In the genomic region with DNA sequence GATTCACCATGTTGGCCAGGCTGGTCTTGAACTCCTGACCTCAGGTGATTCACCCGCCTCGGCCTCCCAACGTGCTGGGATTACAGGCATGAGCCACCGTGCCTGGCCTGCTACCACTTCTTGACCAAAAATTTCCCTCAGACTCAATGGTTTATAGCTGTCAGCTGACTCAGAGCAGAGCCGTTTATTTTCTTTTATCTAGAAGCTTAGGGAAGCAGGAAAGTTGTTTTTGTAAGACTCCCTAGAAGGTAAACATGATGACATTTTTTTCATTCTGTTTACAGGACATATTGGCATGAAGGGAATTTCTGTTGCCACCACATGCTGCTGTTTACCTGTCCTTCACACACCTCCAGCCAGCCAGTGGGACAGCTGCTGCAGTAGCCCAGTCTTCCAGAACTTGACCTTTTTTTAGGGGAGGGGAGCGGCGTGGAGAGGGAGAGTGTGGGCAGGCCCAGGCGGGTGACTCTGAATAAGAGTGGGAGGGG, we compare ENCODE assay signal across 10 cellular contexts. TPM values are rescaled to one million over a fixed set of nuclear protein-coding genes. Genes with fewer than 3 reads are reported as not detected.
DNase-seq lines count a peak whose midpoint lies in the region; ATAC-seq and TF ChIP-seq lines count a peak whose summit lies in the region.
"Had no signal": no experiment of that assay in that cellular context is flagged by ENCODE, and none has a peak within 500 bp of the region (broad histone marks: within the 10 kb centered on the region; RNA-seq: fewer than 3 reads in every experiment).

No MANE protein-coding gene starts in this region.

- H3K79me2 ChIP-seq in mammary epithelial cell (ENCODE audit: insufficient read depth, low read length) (no peaks in the 10 kb centered on the region), osteoblast (ENCODE audit: insufficient read depth, low read length) (no peaks in the 10 kb centered on the region)

- H3K4me3 Mint-ChIP-seq in Caco-2 (ENCODE audit: unreplicated experiment): no peak overlapping the region

- H3K9ac ChIP-seq in mammary epithelial cell (ENCODE audit: insufficient read depth, low read length): no peak overlapping the region

- ATAC-seq in GM19452 (IDR thresholded peaks at IDR 0.05; ENCODE audit: unreplicated experiment): no peak
- ATAC-seq in gastrocnemius medialis: no peak

- H3K9me3 ChIP-seq in Caco-2 (0 out of 2 replicates have a peak, but pooled peaks cover 2% of the 10 kb centered on the region), mammary epithelial cell (replicated peaks; ENCODE audit: insufficient read depth, low read length) (no peaks in the 10 kb centered on the region), osteoblast (ENCODE audit: low read depth, low read length) (no peaks in the 10 kb centered on the region), gastrocnemius medialis (no peaks in the 10 kb centered on the region)

- dilution Hi-C loops in mammary epithelial cell (cut with HindIII; ENCODE audit: low sequenced_read_pairs): no loop called here

- no peak for TF ChIP-seq POLR2A in gastrocnemius medialis (IDR thresholded peaks at IDR 0.05)

- peak; percentile 63 for DNase-seq in Caco-2
- peak; percentile 30 for DNase-seq in HK-2 (ENCODE audit: unreplicated experiment)
- DNase-seq in mammary epithelial cell: peak; percentile 59
- DNase-seq in osteoblast (ENCODE audit: insufficient read length, low spot score, missing footprints): peak; percentile 92
- no peak for DNase-seq in gastrocnemius medialis
- no peak for DNase-seq in NCI-H524 (lab: John Stamatoyannopoulos, UW)
- DNase-seq in coronary artery (ENCODE audit: low spot score): no peak
- DNase-seq: mesendoderm had no signal

- H3K27ac Mint-ChIP-seq in Caco-2 (ENCODE audit: unreplicated experiment): peak overlapping the region; percentile 55

- H3K4me1 Mint-ChIP-seq in Caco-2 (ENCODE audit: low read depth, unreplicated experiment): peaks cover under 1% of the 10 kb centered on the region

- POLR2A ChIA-PET in Caco-2 (lab: Charles Lee): interaction anchor here (0.9 kb wide), 1 partner anchor 76 kb away, joined by 3 read pairs; a partner anchor contains a TSS

- no peaks in the 10 kb centered on the region for H3K27me3 Mint-ChIP-seq in Caco-2 (ENCODE audit: insufficient read depth, unreplicated experiment)

- 31% methylated on average over 7 of the region's 8 CpGs for WGBS in mammary epithelial cell (ENCODE audit: low coverage, missing lambda C conversion rate)

- H2AFZ ChIP-seq in mammary epithelial cell (ENCODE audit: low read depth, low read length): no peak overlapping the region
- peak overlapping the region; percentile 78 for H2AFZ ChIP-seq in osteoblast (ENCODE audit: low read length)

- H3K27me3 ChIP-seq in Caco-2 (replicated peaks; ENCODE audit: control insufficient read depth, insufficient read depth, low read length) (no peaks in the 10 kb centered on the region), mammary epithelial cell (ENCODE audit: insufficient read depth, low read length) (no peaks in the 10 kb centered on the region), osteoblast (ENCODE audit: insufficient read depth, low read length) (no peaks in the 10 kb centered on the region), gastrocnemius medialis (no peaks in the 10 kb centered on the region)

- BruUV-seq in Caco-2 (replicated peaks; lab: Mats Ljungman, UMichigan) (no TSS peak), mammary epithelial cell (replicated peaks; lab: Mats Ljungman, UMichigan) (no TSS peak)

- H3K36me3 ChIP-seq in Caco-2 (ENCODE audit: control insufficient read depth, insufficient read depth, low read length) (no peaks in the 10 kb centered on the region), mammary epithelial cell (ENCODE audit: insufficient read depth, low read length) (no peaks in the 10 kb centered on the region), osteoblast (ENCODE audit: insufficient read depth, low read length) (no peaks in the 10 kb centered on the region), gastrocnemius medialis (no peaks in the 10 kb centered on the region)

- H3K4me3 ChIP-seq in Caco-2 (ENCODE audit: low read depth, low read length) (no peak overlapping the region), mammary epithelial cell (replicated peaks in 1 of 3; ENCODE audit: insufficient read depth in 1 of 3, low read depth in 2 of 3, low read length in 3 of 3) (no peak overlapping the region), osteoblast (ENCODE audit: insufficient read depth, low read length) (peak overlapping the region; percentile 54), gastrocnemius medialis (no peak overlapping the region), coronary artery (no peak overlapping the region)
- H3K4me3 ChIP-seq: SK-N-MC had no signal

- intact Hi-C loops in Caco-2 (cut with micrococcal nuclease; ENCODE audit: unreplicated experiment): loop anchor here (2.0 kb wide), 1 partner anchor 63 kb away; no protein-coding TSS in a partner anchor
- intact Hi-C loops in mammary epithelial cell (cut with micrococcal nuclease): no loop called here
- intact Hi-C loops in gastrocnemius medialis (cut with DNase I; ENCODE audit: low total_unique reads): no loop called here

- H3K36me3 Mint-ChIP-seq in Caco-2 (ENCODE audit: insufficient read depth, unreplicated experiment): no peaks in the 10 kb centered on the region

- H3K4me1 ChIP-seq in Caco-2 (no peaks in the 10 kb centered on the region; the same call in none of the 2 replicates), mammary epithelial cell (ENCODE audit: insufficient read depth, low read length) (no peaks in the 10 kb centered on the region), osteoblast (ENCODE audit: insufficient read depth, low read length) (peaks cover 21% of the 10 kb centered on the region), gastrocnemius medialis (peaks cover 0 to 10% of the 10 kb centered on the region in 2 donors)

- TF ChIP-seq CTCF in Caco-2 (IDR thresholded peaks at IDR 0.05; ENCODE audit: insufficient read depth in 1 of 2, low read depth in 1 of 2, low read length in 1 of 2, severe bottlenecking in 1 of 2, unreplicated experiment in 1 of 2) (no peak), mammary epithelial cell (conservative IDR thresholded peaks at IDR 0.05 in 1 of 2, IDR thresholded peaks at IDR 0.05 in 1 of 2; ENCODE audit: extremely low read depth in 1 of 2, insufficient read depth in 1 of 2, low read depth in 1 of 2, low read length in 2 of 2) (no peak), osteoblast (IDR thresholded peaks at IDR 0.05; ENCODE audit: extremely low read depth, low read depth, low read length) (no peak), gastrocnemius medialis (IDR thresholded peaks at IDR 0.05 in 4 of 5, conservative IDR thresholded peaks at IDR 0.05 in 1 of 5) (no peak), coronary artery (IDR thresholded peaks at IDR 0.05) (no peak)

- no peak overlapping the region for H3K27ac ChIP-seq in mammary epithelial cell (ENCODE audit: insufficient read depth, low read depth, low read length)
- peak overlapping the region; percentile 90 for H3K27ac ChIP-seq in osteoblast (ENCODE audit: low read depth, low read length)
- no peak overlapping the region for H3K27ac ChIP-seq in gastrocnemius medialis
- peak overlapping the region in 1 of 2 donors; percentile 9 for H3K27ac ChIP-seq in coronary artery
- H3K27ac ChIP-seq: SK-N-MC had no signal

- CTCF ChIA-PET in Caco-2 (lab: Charles Lee): interaction anchor here (0.7 to 2.3 kb wide), 2 partner anchors 10 to 195 kb away, joined by 3 to 12 read pairs; no protein-coding TSS in a partner anchor
- CTCF ChIA-PET in mammary epithelial cell (lab: Charles Lee; ENCODE audit: low non-redundant PET): no interaction called here

- H3K9me3 Mint-ChIP-seq in Caco-2 (ENCODE audit: unreplicated experiment): no peaks in the 10 kb centered on the region

- no peak overlapping the region for H3K4me2 ChIP-seq in mammary epithelial cell (ENCODE audit: insufficient read depth, low read depth, low read length)
- H3K4me2 ChIP-seq in osteoblast (ENCODE audit: insufficient read depth, low read length): peak overlapping the region; percentile 77

- in situ Hi-C loops in mammary epithelial cell (cut with MboI; ENCODE audit: low sequenced_read_pairs in 2 of 2) (no loop called here), gastrocnemius medialis (cut with MboI; ENCODE audit: low sequenced_read_pairs in 4 of 4) (no loop called here)

- H4K20me1 ChIP-seq in mammary epithelial cell (ENCODE audit: insufficient read depth, low read length) (no peaks in the 10 kb centered on the region), osteoblast (ENCODE audit: insufficient read depth, low read length) (no peaks in the 10 kb centered on the region)

RNA-seq across cellular contexts. Expression of a gene that starts 56.1 kb away (rescaled TPM):
- total RNA-seq in Caco-2 (2022) (9.7 and 11.0 TPM in 2 replicates), mammary epithelial cell (1 to 10 TPM in 1 of 2 donors, under 1 TPM in 1; 0.73 to 1.5 TPM), osteoblast (9.1 and 10.9 TPM in 2 replicates), gastrocnemius medialis (1 to 10 TPM; 5.4 to 9.0 (median 5.6) TPM)
- 0.32 TPM for polyA plus RNA-seq in mammary epithelial cell
- polyA minus RNA-seq in mammary epithelial cell: not detected

Comparison
In these comparisons a context has a peak if more than half of its experiments do, and no peak if none do; other contexts are left out.
1. DNase-seq: peak in Caco-2 (2 of 2), HK-2 (single experiment), mammary epithelial cell (single experiment) and osteoblast (single experiment); none in gastrocnemius medialis (0 of 2), NCI-H524 (0 of 2) and coronary artery (single experiment).